In genomic region chr2:9112079-9112721, GRCh38 we compare ENCODE assay signal across 10 cellular contexts.
A peak's percentile ranks its signal among the peaks of the same experiment; 100 is the strongest.
DNase-seq lines count a peak whose midpoint lies in the region; ATAC-seq, FAIRE-seq and TF ChIP-seq lines count a peak whose summit lies in the region.
"Had no signal": no experiment of that assay in that cellular context is flagged by ENCODE, and none has a peak within 500 bp of the region (broad histone marks: within the 10 kb centered on the region; RNA-seq: fewer than 3 reads in every experiment).

No MANE protein-coding gene starts in this region.

- H3K27me3 ChIP-seq in ACC112 (ENCODE audit: insufficient read depth, low read length), result no peaks in the 10 kb centered on the region
- no peaks in the 10 kb centered on the region; a peak in 1 of 7 replicates for H3K27me3 ChIP-seq in H1 (replicated peaks in 1 of 4; ENCODE audit: control insufficient read depth in 3 of 4, extremely low read depth in 1 of 4, insufficient read depth in 3 of 4, low read length in 3 of 4)

- CTCF ChIA-PET in H1 (lab: Charles Lee; ENCODE audit: partially characterized antibody), result interaction anchor here (0.5 to 8.6 kb wide), 27 partner anchors 8 to 306 kb away, joined by 3 to 86 read pairs (median 4); no protein-coding TSS in a partner anchor

- no peak for TF ChIP-seq CTCF in H1 (IDR thresholded peaks at IDR 0.05; ENCODE audit: control extremely low read depth in 1 of 3, insufficient read depth in 1 of 3, low read depth in 1 of 3, low read length in 3 of 3)

- H3K4me2 ChIP-seq in H1 (ENCODE audit: insufficient read depth in 1 of 2, low read depth in 2 of 2, low read length in 2 of 2), result no peak overlapping the region

- peak overlapping the region; percentile 32; the same call in 1 of the 2 replicates for H2BK12ac ChIP-seq in H1 (ENCODE audit: low read depth, low read length)

- H4K5ac ChIP-seq in H1 (ENCODE audit: insufficient read length, low read depth, low read length), result no peak overlapping the region

- no peak overlapping the region; the same call in 1 of the 2 replicates for H2BK20ac ChIP-seq in H1 (ENCODE audit: low read length)

- H3K4ac ChIP-seq in H1 (replicated peaks; ENCODE audit: insufficient read length, low read depth, low read length), result no peak overlapping the region

- H3K9ac ChIP-seq in H1 (replicated peaks in 1 of 4; ENCODE audit: extremely low read depth in 1 of 4, low read depth in 3 of 4, low read length in 3 of 4), result no peak overlapping the region

- no peak overlapping the region for H3K56ac ChIP-seq in H1 (replicated peaks; ENCODE audit: insufficient read length, low read depth, low read length)

- no peaks in the 10 kb centered on the region for H3K23me2 ChIP-seq in H1 (ENCODE audit: low read depth, low read length)

- TF ChIP-seq EP300 in H1 (IDR thresholded peaks at IDR 0.05; ENCODE audit: borderline replicate concordance in 1 of 2, low read depth in 2 of 2, low read length in 2 of 2), result no peak

- no peak overlapping the region for H3K18ac ChIP-seq in H1 (ENCODE audit: extremely low read depth, low read length)

- no peak for TF ChIP-seq RAD21 in H1 (IDR thresholded peaks at IDR 0.05 in 1 of 2, conservative IDR thresholded peaks at IDR 0.05 in 1 of 2; ENCODE audit: low read depth in 2 of 2, low read length in 2 of 2)

- H3K79me1 ChIP-seq in H1 (ENCODE audit: low read depth, low read length), result no peaks in the 10 kb centered on the region

- H4K8ac ChIP-seq in H1 (ENCODE audit: extremely low read depth, insufficient read depth, low read length), result no peak overlapping the region

- H2AFZ ChIP-seq in ACC112 (ENCODE audit: low read length, unreplicated experiment), result no peak overlapping the region
- no peak overlapping the region for H2AFZ ChIP-seq in H1 (ENCODE audit: low read length)

- H4K20me1 ChIP-seq in H1 (replicated peaks in 1 of 2; ENCODE audit: control insufficient read depth in 1 of 2, insufficient read depth in 2 of 2, low read length in 2 of 2), result no peaks in the 10 kb centered on the region

- H3K27ac ChIP-seq in ACC112 (ENCODE audit: low read depth, low read length) (peak overlapping the region; percentile 70), H1 (ENCODE audit: low read depth, low read length) (no peak overlapping the region)

- no peak for FAIRE-seq in H1 (lab: Jason Lieb, UNC)

- peak overlapping the region; percentile 34 for H4K91ac ChIP-seq in H1 (replicated peaks; ENCODE audit: insufficient read length, low read length)

- no peak overlapping the region for H2AK5ac ChIP-seq in H1 (ENCODE audit: low read depth, low read length)

- H3K79me2 ChIP-seq in ACC112 (ENCODE audit: control insufficient read depth, insufficient read depth, low read length, unreplicated experiment) (no peaks in the 10 kb centered on the region), H1 (ENCODE audit: control insufficient read depth in 1 of 2, insufficient read depth in 2 of 2, low read length in 2 of 2) (no peaks in the 10 kb centered on the region)

- ATAC-seq in GM19351 (IDR thresholded peaks at IDR 0.05; ENCODE audit: unreplicated experiment), result no peak
- no peak for ATAC-seq in GM19467 (IDR thresholded peaks at IDR 0.05; ENCODE audit: unreplicated experiment)
- no peak for ATAC-seq in HG03469 (IDR thresholded peaks at IDR 0.05; ENCODE audit: unreplicated experiment)

- TF ChIP-seq POLR2A in H1 (IDR thresholded peaks at IDR 0.05; ENCODE audit: control extremely low read depth in 1 of 2, low read depth in 2 of 2, low read length in 2 of 2), result no peak

- 86% methylated on average over 23 of the region's 23 CpGs; no CpG with 5 or more reads in 1 of the 2 experiments for WGBS in H1 (ENCODE audit: extremely low coverage in 1 of 2, insufficient coverage in 1 of 2, insufficient read length in 1 of 2, insufficient replicate concordance in 2 of 2, low coverage in 1 of 2, low lambda C conversion rate in 2 of 2, missing lambda C conversion rate in 1 of 2), 2 experiments

- H3K23ac ChIP-seq in H1 (ENCODE audit: insufficient read length), result no peak overlapping the region

- peaks cover 26% of the 10 kb centered on the region for H3K4me1 ChIP-seq in ACC112 (ENCODE audit: control insufficient read depth, insufficient read depth, low read length, unreplicated experiment)
- peaks cover 0 to 5% (median under 1%) of the 10 kb centered on the region in 4 experiments; a peak in 2 of 7 replicates for H3K4me1 ChIP-seq in H1 (replicated peaks in 1 of 4; ENCODE audit: control insufficient read depth in 3 of 4, insufficient read depth in 4 of 4, low read length in 3 of 4)

- H3K36me3 ChIP-seq in ACC112 (ENCODE audit: insufficient read depth, low read length) (no peaks in the 10 kb centered on the region), H1 (ENCODE audit: control insufficient read depth in 2 of 4, insufficient read depth in 4 of 4, low read length in 3 of 4) (no peaks in the 10 kb centered on the region)

- H2BK5ac ChIP-seq in H1 (ENCODE audit: low read depth, low read length), result no peak overlapping the region; the same call in 1 of the 2 replicates

- H3K4me3 ChIP-seq in ACC112 (ENCODE audit: low read depth, low read length) (no peak overlapping the region), H1 (ENCODE audit: extremely low read depth in 1 of 4, insufficient read depth in 2 of 4, low read depth in 3 of 4, low read length in 4 of 4) (no peak overlapping the region)
- H3K4me3 ChIP-seq: skin epidermis had no signal

- no peaks in the 10 kb centered on the region for H3K9me3 ChIP-seq in H1 (ENCODE audit: insufficient read depth in 2 of 2, low read depth in 1 of 2, low read length in 1 of 2)

- no peak overlapping the region for H2BK120ac ChIP-seq in H1 (replicated peaks; ENCODE audit: low read depth, low read length)

- 0 out of 2 replicates have a peak overlapping the region, but pooled peaks have one; percentile 36 for H2BK15ac ChIP-seq in H1 (ENCODE audit: low read length)

- DNase-seq in LHCN-M2 (ENCODE audit: low read depth), result peak; percentile 81
- no peak for DNase-seq in H1 (ENCODE audit: low read depth in 1 of 2, low spot score in 2 of 2)
- DNase-seq in myocyte (ENCODE audit: low read depth), result peak; percentile 75
- DNase-seq in activated T-cell treated with anti-CD3 and anti-CD28 coated beads, Interleukin-2, amount 50 U/mL, for 48 hours, result no peak
- DNase-seq: MV-4-11 had no signal

- H3K14ac ChIP-seq in H1 (ENCODE audit: insufficient read length), result no peak overlapping the region

- POLR2A ChIA-PET in H1 (lab: Charles Lee; ENCODE audit: partially characterized antibody), result interaction anchor here (0.6 kb wide), 1 partner anchor 968 kb away, joined by 3 read pairs; no protein-coding TSS in a partner anchor

TF ChIP-seq in H1, 55 proteins besides CTCF, POLR2A, EP300 and RAD21:
- TF ChIP-seq MAFK (IDR thresholded peaks at IDR 0.05; ENCODE audit: low read depth, low read length) (peak; percentile 45; the same call in 1 of the 2 replicates), YY1 (IDR thresholded peaks at IDR 0.05; ENCODE audit: low read depth, low read length) (no peak), BACH1 (IDR thresholded peaks at IDR 0.05; ENCODE audit: low read length) (peak; percentile 78), TAF1 (IDR thresholded peaks at IDR 0.05; ENCODE audit: low read depth, low read length) (no peak), KDM1A (IDR thresholded peaks at IDR 0.05; ENCODE audit: borderline replicate concordance, low read length) (no peak)
TF ChIP-seq in H1: peak in this region for 2.

Comparison
In these comparisons a context has a peak if more than half of its experiments do, and no peak if none do; other contexts are left out.
1. DNase-seq: peak in LHCN-M2 (single experiment) and myocyte (single experiment); none in H1 (0 of 2) and activated T-cell treated with anti-CD3 and anti-CD28 coated beads, Interleukin-2, amount 50 U/mL, for 48 hours (0 of 2).